9 cellular contexts compared by ENCODE assay signal in the genomic region with DNA sequence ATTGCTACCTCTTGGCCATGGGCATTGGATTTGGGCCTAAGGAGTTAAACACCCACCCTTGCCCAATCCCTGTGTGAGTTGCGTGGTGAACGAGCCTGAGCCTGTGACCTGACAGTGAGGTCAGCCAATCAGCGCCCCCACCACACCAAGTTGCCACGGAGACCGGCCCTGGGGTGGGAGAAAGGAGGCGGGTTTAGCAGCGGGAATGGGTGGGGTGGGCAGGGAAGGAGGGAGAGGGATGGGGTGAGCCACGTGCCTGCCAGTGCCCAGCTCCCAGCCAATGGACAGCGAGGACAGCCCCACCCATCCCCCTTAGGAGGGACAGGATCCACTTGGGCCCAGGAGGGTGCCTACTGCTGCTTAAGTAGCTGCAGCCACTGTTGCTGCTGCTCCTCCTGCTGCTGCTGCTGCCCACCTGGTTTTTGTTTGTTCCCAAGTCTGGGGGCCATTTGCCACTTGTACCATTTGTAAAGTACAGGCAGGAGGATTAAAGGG. TPM values are rescaled to one million over a fixed set of nuclear protein-coding genes. Genes with fewer than 3 reads are reported as not detected.
DNase-seq lines count a peak whose midpoint lies in the region; ATAC-seq and TF ChIP-seq lines count a peak whose summit lies in the region.
"Had no signal": no experiment of that assay in that cellular context is flagged by ENCODE, and none has a peak within 500 bp of the region (broad histone marks: within the 10 kb centered on the region; RNA-seq: fewer than 3 reads in every experiment).

No MANE protein-coding gene starts in this region.

- H3K79me2 ChIP-seq in SK-N-SH (ENCODE audit: insufficient read depth) = no peaks in the 10 kb centered on the region

- H3K9me2 ChIP-seq in SK-N-SH = no peaks in the 10 kb centered on the region

- no peak for TF ChIP-seq CTCF in SK-N-SH (IDR thresholded peaks at IDR 0.05)
- TF ChIP-seq CTCF in coronary artery (IDR thresholded peaks at IDR 0.05) = no peak
- no peak for TF ChIP-seq CTCF in lower leg skin (IDR thresholded peaks at IDR 0.05)
- TF ChIP-seq CTCF in upper lobe of right lung (IDR thresholded peaks at IDR 0.05) = no peak

- H4K20me1 ChIP-seq in SK-N-SH (ENCODE audit: insufficient read depth) = peaks cover 3% of the 10 kb centered on the region; the same call in 1 of the 2 replicates

- no peak overlapping the region for H2AFZ ChIP-seq in SK-N-SH (ENCODE audit: low read depth)

- no peak; the same call in 2 of the 3 replicates for ATAC-seq in SK-N-SH treated with all-trans-retinoic acid at 6 μM for 48 hours
- ATAC-seq in upper lobe of right lung = peak; percentile 73
- no peak for ATAC-seq in HG03108 (IDR thresholded peaks at IDR 0.05; ENCODE audit: unreplicated experiment)

- intact Hi-C loops in lower leg skin (cut with DNase I; ENCODE audit: low total_unique reads) (loop anchor here (10.0 kb wide), 1 partner anchor 47 kb away; the partner anchor contains the start of gene PYGO2), upper lobe of right lung (cut with DNase I) (no loop called here)

- no peaks in the 10 kb centered on the region for H3K27me3 ChIP-seq in SK-N-SH (ENCODE audit: insufficient read depth)
- no peaks in the 10 kb centered on the region for H3K27me3 ChIP-seq in upper lobe of right lung

- no peak for TF ChIP-seq EP300 in SK-N-SH (IDR thresholded peaks at IDR 0.05; ENCODE audit: borderline replicate concordance in 1 of 2, low read depth in 1 of 2, low read length in 1 of 2)

- no peak for TF ChIP-seq POLR2A in lower leg skin (IDR thresholded peaks at IDR 0.05)

- no peak overlapping the region for H3K4me2 ChIP-seq in SK-N-SH

- no peaks in the 10 kb centered on the region for H3F3A ChIP-seq in SK-N-SH (replicated peaks; ENCODE audit: insufficient read depth)

- CTCF ChIA-PET in SK-N-SH (lab: Yijun Ruan, JAX) = interaction anchor here (0.7 to 9.3 kb wide), 8 partner anchors 9 to 134 kb away, joined by 3 to 149 read pairs (median 3); partner anchors contain the start of genes ADAM15 and ZBTB7B

- POLR2A ChIA-PET in SK-N-SH (lab: Yijun Ruan, JAX) = no interaction called here

- H3K9me3 ChIP-seq in SK-N-SH = no peaks in the 10 kb centered on the region
- no peaks in the 10 kb centered on the region for H3K9me3 ChIP-seq in upper lobe of right lung

- WGBS in SK-N-SH (ENCODE audit: low lambda C conversion rate) = 77% methylated on average over 5 of the region's 9 CpGs
- 5 to 10% methylated on average over 9 of the region's 9 CpGs for WGBS in lower leg skin, 2 donors

- H3K4me1 ChIP-seq in SK-N-SH (ENCODE audit: control insufficient read depth in 1 of 2, insufficient read depth in 2 of 2, low read depth in 1 of 2, low read length in 1 of 2) = peaks cover 0 to 12% of the 10 kb centered on the region in 2 experiments; a peak in 1 of 4 replicates
- peaks cover 65% of the 10 kb centered on the region for H3K4me1 ChIP-seq in upper lobe of right lung

- H3K36me3 ChIP-seq in SK-N-SH (replicated peaks in 1 of 2; ENCODE audit: control insufficient read depth in 1 of 2, insufficient read depth in 2 of 2, low read length in 1 of 2) = peaks cover 0 to 22% of the 10 kb centered on the region in 2 experiments
- peaks cover 28% of the 10 kb centered on the region for H3K36me3 ChIP-seq in upper lobe of right lung

- TF ChIP-seq RAD21 in SK-N-SH (IDR thresholded peaks at IDR 0.05; ENCODE audit: low read length) = no peak

- H3K27ac ChIP-seq in SK-N-SH (ENCODE audit: low read depth in 2 of 2, low read length in 1 of 2) = no peak overlapping the region; a peak in 1 of 4 replicates
- peak overlapping the region; percentile 40 to 93 for H3K27ac ChIP-seq in coronary artery
- peak overlapping the region; percentile 66 for H3K27ac ChIP-seq in upper lobe of right lung

- H3K9ac ChIP-seq in SK-N-SH = no peak overlapping the region

- H3K4me3 ChIP-seq in SK-N-SH (ENCODE audit: low read depth in 2 of 2, low read length in 1 of 2) (no peak overlapping the region), coronary artery (peak overlapping the region; percentile 38), lower leg skin (ENCODE audit: low read depth, poor library complexity, severe bottlenecking) (no peak overlapping the region), upper lobe of right lung (no peak overlapping the region)

- DNase-seq in SK-N-SH (peak; percentile 81), NCI-H82 treated with DMSO at 0.1 percent for 48 hours (lab: John Stamatoyannopoulos, UW; ENCODE audit: unreplicated experiment) (peak; percentile 98), coronary artery (ENCODE audit: low spot score) (no peak), lower leg skin (ENCODE audit: low spot score in 2 of 2) (peak; percentile 85 to 95), upper lobe of right lung (peak; percentile 89), dermis blood vessel endothelial cell (no peak)

TF ChIP-seq in SK-N-SH, 30 proteins besides CTCF, POLR2A, EP300 and RAD21 (continues in another document):
- TF ChIP-seq ELF1 (IDR thresholded peaks at IDR 0.05) (no peak), RXRA (IDR thresholded peaks at IDR 0.05; ENCODE audit: borderline replicate concordance, low read depth) (no peak), FOSL2 (IDR thresholded peaks at IDR 0.05; ENCODE audit: borderline replicate concordance, low read depth) (no peak), FOXM1 (IDR thresholded peaks at IDR 0.05; ENCODE audit: low read depth) (no peak), GATA2 (CRISPR knock-in tag; IDR thresholded peaks at IDR 0.05) (no peak), USF2 (IDR thresholded peaks at IDR 0.05; ENCODE audit: borderline replicate concordance, low read depth, low read length) (no peak), GABPA (IDR thresholded peaks at IDR 0.05; ENCODE audit: low read depth) (no peak)

TF ChIP-seq in SK-N-SH treated with all-trans-retinoic acid at 6 μM for 48 hours, 23 proteins besides CTCF, POLR2A, EP300 and RAD21 (continues in another document):
- TF ChIP-seq OSR1 (CRISPR knock-in tag; IDR thresholded peaks at IDR 0.05) = no peak
- no peak for TF ChIP-seq RARB (CRISPR knock-in tag; IDR thresholded peaks at IDR 0.05)
- TF ChIP-seq TSHZ2 (CRISPR knock-in tag; IDR thresholded peaks at IDR 0.05) = no peak
- no peak for TF ChIP-seq ISL1 (CRISPR knock-in tag; IDR thresholded peaks at IDR 0.05)
- no peak for TF ChIP-seq CREB5 (CRISPR knock-in tag; IDR thresholded peaks at IDR 0.05; ENCODE audit: low read depth)

RNA-seq across cellular contexts. Expression of gene ZBTB7B, which starts 9.5 kb away (rescaled TPM):
- polyA plus RNA-seq in SK-N-SH (2012; rRNA removed) = 15.7 and 22.1 TPM in 2 replicates
- polyA plus RNA-seq in SK-N-SH (2012; cell fraction: cytosol; rRNA removed) = 5.6 and 9.5 TPM in 2 replicates
- 51.6 and 52.3 TPM in 2 replicates for polyA plus RNA-seq in SK-N-SH (2012; cell fraction: nucleus; rRNA removed)
- total RNA-seq in lower leg skin = 100 to 1,000 TPM; 270 to 295 (median 286) TPM
- 80.4 TPM for total RNA-seq in upper lobe of right lung
- 16.1 and 16.2 TPM in 2 replicates for total RNA-seq in dermis blood vessel endothelial cell

RNA-seq across cellular contexts. Expression of gene LENEP, which starts 18.7 kb away (rescaled TPM):
- polyA plus RNA-seq in SK-N-SH (2012; rRNA removed) = 0.26 TPM in 1 of 2 replicates, not detected in the other
- not detected in 2 replicates for polyA plus RNA-seq in SK-N-SH (2012; cell fraction: cytosol; rRNA removed)
- 0.13 and 0.40 TPM in 2 replicates for polyA plus RNA-seq in SK-N-SH (2012; cell fraction: nucleus; rRNA removed)
- total RNA-seq in lower leg skin (1 to 10 TPM in 1 of 4 donors, not detected in 3; 1.4 TPM), upper lobe of right lung (not detected), dermis blood vessel endothelial cell (not detected in 2 replicates)

RNA-seq across cellular contexts. Expression of gene DCST2, which starts 21.5 kb away (rescaled TPM):
- 0.76 and 1.1 TPM in 2 replicates for polyA plus RNA-seq in SK-N-SH (2012; rRNA removed)
- 0.13 and 0.31 TPM in 2 replicates for polyA plus RNA-seq in SK-N-SH (2012; cell fraction: cytosol; rRNA removed)
- 8.7 and 9.6 TPM in 2 replicates for polyA plus RNA-seq in SK-N-SH (2012; cell fraction: nucleus; rRNA removed)
- 10 to 100 TPM in 1 of 4 donors, 1 to 10 TPM in 3; 3.8 to 11.5 (median 6.3) TPM for total RNA-seq in lower leg skin
- 1.5 TPM for total RNA-seq in upper lobe of right lung
- total RNA-seq in dermis blood vessel endothelial cell = 0.17 and 0.70 TPM in 2 replicates

RNA-seq across cellular contexts. Expression of gene DCST1, which starts 21.5 kb away (rescaled TPM):
- polyA plus RNA-seq in SK-N-SH (2012; rRNA removed) = not detected in 2 replicates
- polyA plus RNA-seq in SK-N-SH (2012; cell fraction: cytosol; rRNA removed) = not detected in 2 replicates
- 0.06 and 0.16 TPM in 2 replicates for polyA plus RNA-seq in SK-N-SH (2012; cell fraction: nucleus; rRNA removed)
- 1 to 10 TPM in 2 of 4 donors, under 1 TPM in 2; 0.38 to 3.6 (median 0.87) TPM for total RNA-seq in lower leg skin
- not detected for total RNA-seq in upper lobe of right lung
- total RNA-seq in dermis blood vessel endothelial cell = not detected in 2 replicates
- total RNA-seq: T-helper 1 cell treated with Interleukin-12 subunit alpha and Interleukin-12 subunit beta and Interleukin-4 antibody, amounts not matched to agents 30 ng/mL and 1 ng/mL, for 36 hours had no signal

RNA-seq across cellular contexts. Expression of gene FLAD1, which starts 29.0 kb away (rescaled TPM):
- 50.8 and 56.2 TPM in 2 replicates for polyA plus RNA-seq in SK-N-SH (2012; rRNA removed)
- polyA plus RNA-seq in SK-N-SH (2012; cell fraction: cytosol; rRNA removed) = 21.8 and 32.1 TPM in 2 replicates
- 130 and 147 TPM in 2 replicates for polyA plus RNA-seq in SK-N-SH (2012; cell fraction: nucleus; rRNA removed)
- total RNA-seq in lower leg skin = 10 to 100 TPM; 38.7 to 45.3 (median 41.6) TPM
- total RNA-seq in upper lobe of right lung = 29.0 TPM
- total RNA-seq in dermis blood vessel endothelial cell = 17.8 and 27.1 TPM in 2 replicates

Comparison
In these comparisons a context has a peak if more than half of its experiments do, and no peak if none do; other contexts are left out.
1. DNase-seq: peak in SK-N-SH (single experiment), NCI-H82 treated with DMSO at 0.1 percent for 48 hours (single experiment), lower leg skin (2 of 2) and upper lobe of right lung (single experiment); none in coronary artery (single experiment) and dermis blood vessel endothelial cell (single experiment).
2. H3K27ac ChIP-seq: peak in coronary artery (2 of 2) and upper lobe of right lung (single experiment); none in SK-N-SH (0 of 2).